In the genomic region with DNA sequence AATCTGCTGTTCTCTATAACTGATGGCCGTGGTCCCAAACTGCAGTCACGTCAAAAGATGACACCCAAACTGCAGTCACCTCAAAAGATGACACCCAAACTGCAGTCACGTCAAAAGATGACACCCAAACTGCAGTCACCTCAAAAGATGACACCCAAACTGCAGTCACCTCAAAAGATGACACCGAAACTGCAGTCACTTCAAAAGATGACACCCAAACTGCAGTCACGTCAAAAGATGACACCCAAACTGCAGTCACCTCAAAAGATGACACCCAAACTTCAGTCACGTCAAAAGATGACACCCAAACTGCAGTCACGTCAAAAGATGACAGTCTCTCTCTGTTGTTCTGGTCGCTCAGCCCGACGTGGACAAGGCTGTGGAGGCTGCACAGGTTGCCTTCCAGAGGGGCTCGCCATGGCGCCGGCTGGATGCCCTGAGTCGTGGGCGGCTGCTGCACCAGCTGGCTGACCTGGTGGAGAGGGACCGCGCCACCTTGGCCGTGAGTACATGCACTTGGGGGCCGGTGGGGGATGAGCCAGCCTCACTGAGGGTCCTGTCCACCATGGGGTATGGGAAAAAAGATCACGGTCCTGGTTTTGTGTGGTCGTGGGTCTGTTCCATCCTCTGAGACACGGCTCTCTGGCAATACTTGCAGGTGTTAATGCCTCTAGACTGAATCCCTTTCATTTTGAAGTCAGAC, we compare ENCODE assay signal across 29 cellular contexts. TPM values are rescaled to one million over a fixed set of nuclear protein-coding genes. Genes with fewer than 3 reads are reported as not detected.
"Had no signal": no experiment of that assay in that cellular context is flagged by ENCODE, and none has a peak within 500 bp of the region (broad histone marks: within the 10 kb centered on the region; RNA-seq: fewer than 3 reads in every experiment).

No MANE protein-coding gene starts in this region.

- H3K4me3 Mint-ChIP-seq: memory B cell; mesothelial cell of epicardium; naive B cell; neural crest cell; stimulated activated memory B cell treated with anti-CD40 and anti-IgM and Interleukin-4, amounts not matched to agents 10 μg/mL and 1 μg/mL and 100 μg/mL, for 72 hours had no signal

- H3K9me3 ChIP-seq: esophagus muscularis mucosa, gastroesophageal sphincter, heart left ventricle, mucosa of descending colon, spleen, thoracic aorta, tibial nerve, upper lobe of right lung, uterus had no signal

- H3K4me1 Mint-ChIP-seq: memory B cell; naive B cell; stimulated activated memory B cell treated with anti-CD40 and anti-IgM and Interleukin-4, amounts not matched to agents 10 μg/mL and 1 μg/mL and 100 μg/mL, for 72 hours had no signal

- H3K4me2 ChIP-seq: hepatocyte had no signal

- H3K27ac Mint-ChIP-seq: memory B cell; mesothelial cell of epicardium; naive B cell; stimulated activated memory B cell treated with anti-CD40 and anti-IgM and Interleukin-4, amounts not matched to agents 10 μg/mL and 1 μg/mL and 100 μg/mL, for 72 hours had no signal

- H3K27me3 ChIP-seq: foreskin keratinocyte, tibial nerve, uterus had no signal

- H3K9me3 Mint-ChIP-seq: memory B cell; mesothelial cell of epicardium; naive B cell; neural crest cell; stimulated activated memory B cell treated with anti-CD40 and anti-IgM and Interleukin-4, amounts not matched to agents 10 μg/mL and 1 μg/mL and 100 μg/mL, for 72 hours had no signal

- H3K4me1 ChIP-seq: uterus had no signal

- H3K27ac ChIP-seq: dorsolateral prefrontal cortex, esophagus muscularis mucosa, foreskin keratinocyte, heart left ventricle, hepatocyte, skin epidermis, spleen, thoracic aorta, tibial nerve, upper lobe of right lung, uterus had no signal

- DNase-seq: caudate nucleus; cerebellar nuclear complex; cortex of kidney; effector CD4-positive, alpha-beta T cell; foreskin keratinocyte; heart left ventricle; kidney; mucosa of descending colon; naive B cell; retina; spleen; stimulated activated CD4-positive, alpha-beta T cell treated with anti-CD3 and anti-CD28 coated beads, Interleukin-4, amount 100 ng/mL, for 4 hours; stimulated activated naive CD8-positive, alpha-beta T cell treated with anti-CD3 and anti-CD28 coated beads, Interleukin-15, Interleukin-2, amounts not matched to agents 100 U/mL and 50 U/mL, for 24 hours; substantia nigra; upper lobe of right lung had no signal

- H2AFZ ChIP-seq: hepatocyte had no signal

- H3K36me3 ChIP-seq: esophagus muscularis mucosa, heart left ventricle, spleen, thoracic aorta, tibial nerve, upper lobe of right lung, uterus had no signal

- ATAC-seq: foreskin keratinocyte; left lobe of liver; mucosa of descending colon; stimulated activated memory B cell treated with anti-CD40 and anti-IgM and Interleukin-4, amounts not matched to agents 10 μg/mL and 1 μg/mL and 100 μg/mL, for 72 hours; stimulated activated naive CD8-positive, alpha-beta T cell treated with anti-CD3 and anti-CD28 coated beads, Interleukin-15, Interleukin-2, amounts not matched to agents 100 U/mL and 50 U/mL, for 24 hours; upper lobe of right lung had no signal

- H3K79me2 ChIP-seq: hepatocyte had no signal

- H3K36me3 Mint-ChIP-seq: memory B cell; mesothelial cell of epicardium; naive B cell; stimulated activated memory B cell treated with anti-CD40 and anti-IgM and Interleukin-4, amounts not matched to agents 10 μg/mL and 1 μg/mL and 100 μg/mL, for 72 hours had no signal

- H3K4me3 ChIP-seq: dorsolateral prefrontal cortex, esophagus muscularis mucosa, gastroesophageal sphincter, heart left ventricle, hepatocyte, lung, mucosa of descending colon, skin epidermis, spleen, thoracic aorta, tibial nerve, upper lobe of right lung, uterus had no signal

RNA-seq across cellular contexts. Expression of a gene that starts 7.7 kb away (rescaled TPM):
- total RNA-seq: mesothelial cell of epicardium had no signal
